Comparison of ENCODE assay signal across 16 cellular contexts in the genomic region with DNA sequence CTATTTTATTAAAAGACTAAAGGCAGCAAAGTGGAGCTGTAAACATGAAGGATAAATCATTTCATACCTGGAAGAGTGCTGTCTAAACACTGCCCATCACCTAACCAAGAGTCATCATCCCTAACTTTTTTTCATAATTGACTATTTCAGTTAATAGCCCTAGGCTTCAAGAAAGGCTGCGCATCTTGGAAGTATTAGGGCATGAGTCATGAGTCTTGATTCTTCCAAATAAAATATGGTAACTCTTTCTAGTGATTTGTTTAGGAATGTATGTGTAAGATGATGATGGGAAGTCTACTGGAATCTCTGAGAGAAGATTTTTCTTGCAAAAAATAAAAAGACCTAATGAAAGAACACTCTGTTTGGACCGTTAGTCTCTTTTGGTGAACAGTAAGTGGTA.
DNase-seq lines count a peak whose midpoint lies in the region; ATAC-seq lines count a peak whose summit lies in the region.
"Had no signal": no experiment of that assay in that cellular context is flagged by ENCODE, and none has a peak within 500 bp of the region (broad histone marks: within the 10 kb centered on the region; RNA-seq: fewer than 3 reads in every experiment).

No MANE protein-coding gene starts in this region.

- DNase-seq in EL (peak; percentile 89), RPMI7951 (ENCODE audit: low read depth) (peak; percentile 95), epithelial cell of prostate (ENCODE audit: low read depth, low spot score) (peak; percentile 8), skeletal muscle cell (ENCODE audit: low read depth) (peak; percentile 43), left ventricle myocardium superior (no peak)
- DNase-seq in activated CD4-positive, alpha-beta T cell treated with anti-CD3 and anti-CD28 coated beads for 1 hour, result no peak
- DNase-seq: activated CD4-positive, alpha-beta T cell treated with anti-CD3 and anti-CD28 coated beads, Interleukin-2, amount 50 U/mL, for 4 hours; adrenal gland; CD8-positive, alpha-beta T cell; GF-D8; NCI-H1048; NCI-H345; pancreas; stimulated activated CD4-positive, alpha-beta T cell treated with anti-CD3 and anti-CD28 coated beads, Interleukin-12 subunit alpha, Interleukin-12 subunit beta, amount 100 ng/mL, for 4 hours; testis had no signal

- H3K27ac ChIP-seq in epithelial cell of prostate, result no peak overlapping the region
- H3K27ac ChIP-seq: adrenal gland, pancreas, testis had no signal

- intact Hi-C loops in left ventricle myocardium superior (cut with micrococcal nuclease), result loop anchor here (10.0 kb wide), 1 partner anchor 164 kb away; no protein-coding TSS in a partner anchor

- no peak overlapping the region for H3K4me3 ChIP-seq in skeletal muscle cell (ENCODE audit: low read depth, low read length)
- H3K4me3 ChIP-seq: adrenal gland, pancreas, testis had no signal

- ATAC-seq in GM19455 (IDR thresholded peaks at IDR 0.05; ENCODE audit: unreplicated experiment), result no peak
- no peak for ATAC-seq in left ventricle myocardium superior
- ATAC-seq: CD8-positive, alpha-beta T cell; pancreas had no signal

Comparison
In these comparisons a context has a peak if more than half of its experiments do, and no peak if none do; other contexts are left out.
1. DNase-seq: peak in EL (single experiment), RPMI7951 (single experiment), epithelial cell of prostate (single experiment) and skeletal muscle cell (single experiment); none in activated CD4-positive, alpha-beta T cell treated with anti-CD3 and anti-CD28 coated beads for 1 hour (single experiment) and left ventricle myocardium superior (single experiment).